In genomic region chr10:96595741-96596140, GRCh38 we compare ENCODE assay signal across 22 cellular contexts.
"Had no signal": no experiment of that assay in that cellular context is flagged by ENCODE, and none has a peak within 500 bp of the region (broad histone marks: within the 10 kb centered on the region; RNA-seq: fewer than 3 reads in every experiment).

No MANE protein-coding gene starts in this region.

- H3K4me3 ChIP-seq: coronary artery, dorsolateral prefrontal cortex, heart left ventricle, mucosa of descending colon, psoas muscle, right lobe of liver, spleen, suprapubic skin, thyroid gland, upper lobe of left lung, uterus had no signal

- H3K4me1 ChIP-seq: psoas muscle, right lobe of liver, suprapubic skin, thyroid gland, upper lobe of left lung, uterus had no signal

- ATAC-seq: esophagus mucosa, heart left ventricle, left lobe of liver, psoas muscle had no signal

- H3K27ac ChIP-seq: coronary artery, dorsolateral prefrontal cortex, heart left ventricle, neutrophil, psoas muscle, right lobe of liver, spleen, suprapubic skin, thyroid gland, upper lobe of left lung, uterus had no signal

- DNase-seq: dorsolateral prefrontal cortex; effector CD8-positive, alpha-beta T cell; heart left ventricle; hypothalamus; kidney glomerular epithelial cell; mucosa of descending colon; psoas muscle; retina; right lobe of liver; spleen; stimulated activated CD4-positive, alpha-beta T cell treated with anti-CD3 and anti-CD28 coated beads, Interleukin-15, amount 100 ng/mL, for 24 hours; stimulated activated CD4-positive, alpha-beta T cell treated with anti-CD3 and anti-CD28 coated beads, Interleukin-1b, Interleukin-23, amount 100 ng/mL, for 48 hours; stimulated activated CD4-positive, alpha-beta T cell treated with anti-CD3 and anti-CD28 coated beads, Interleukin-4, amount 100 ng/mL, for 24 hours; stimulated activated naive CD4-positive, alpha-beta T cell; thyroid gland; upper lobe of left lung; uterus had no signal

- H3K27me3 ChIP-seq: dorsolateral prefrontal cortex, heart left ventricle, neutrophil, right lobe of liver, spleen, thyroid gland, upper lobe of left lung, uterus had no signal

- H3K9me3 ChIP-seq: heart left ventricle, mucosa of descending colon, neutrophil, psoas muscle, right lobe of liver, spleen, suprapubic skin, thyroid gland, upper lobe of left lung, uterus had no signal

- H3K36me3 ChIP-seq: suprapubic skin, thyroid gland, uterus had no signal
